ENCODE assay signal across 26 cellular contexts in genomic region chr11:70263363-70263762, GRCh38.
"Had no signal": no experiment of that assay in that cellular context is flagged by ENCODE, and none has a peak within 500 bp of the region (broad histone marks: within the 10 kb centered on the region; RNA-seq: fewer than 3 reads in every experiment).

No MANE protein-coding gene starts in this region.

- H3K27ac Mint-ChIP-seq: dendritic cell treated with granulocyte-macrophage colony-stimulating factor and Interleukin-4, amounts not matched to agents 40 ng/mL and 50 ng/mL, for 4 days; effector memory CD8-positive, alpha-beta T cell; endodermal cell; mesothelial cell of epicardium had no signal

- H3K9me3 ChIP-seq: colonic mucosa, esophagus muscularis mucosa, heart right ventricle, left ventricle myocardium inferior, lower lobe of right lung, mucosa of descending colon had no signal

- H3K36me3 ChIP-seq: colonic mucosa, esophagus muscularis mucosa, heart right ventricle, left ventricle myocardium inferior, lower lobe of right lung had no signal

- H3K36me3 Mint-ChIP-seq: mesothelial cell of epicardium, naive B cell had no signal

- H3K4me1 Mint-ChIP-seq: mesothelial cell of epicardium had no signal

- H3K27ac ChIP-seq: colonic mucosa, epithelial cell of prostate, esophagus muscularis mucosa, foreskin keratinocyte, heart right ventricle, left ventricle myocardium inferior, lower lobe of right lung had no signal

- ATAC-seq: effector memory CD8-positive, alpha-beta T cell; foreskin keratinocyte; heart right ventricle; left colon; left lobe of liver; lower lobe of right lung; mucosa of descending colon had no signal

- FAIRE-seq: endometrium, frontal cortex, islet of Langerhans, keratinocyte had no signal

- H3K9me3 Mint-ChIP-seq: dendritic cell treated with granulocyte-macrophage colony-stimulating factor and Interleukin-4, amounts not matched to agents 40 ng/mL and 50 ng/mL, for 4 days; effector memory CD8-positive, alpha-beta T cell; endodermal cell; mesothelial cell of epicardium; naive B cell had no signal

- DNase-seq: colonic mucosa; cortex of kidney; effector CD8-positive, alpha-beta T cell; effector memory CD8-positive, alpha-beta T cell; endodermal cell; foreskin keratinocyte; glutamatergic neuron; head of caudate nucleus; heart right ventricle; hippocampal formation; kidney glomerular epithelial cell; left colon; left ventricle myocardium inferior; lower lobe of right lung; mesenchymal stem cell; mucosa of descending colon; naive B cell had no signal

- H3K27me3 ChIP-seq: colonic mucosa, esophagus muscularis mucosa had no signal

- H3K4me3 ChIP-seq: colonic mucosa, esophagus muscularis mucosa, heart right ventricle, left ventricle myocardium inferior, lower lobe of right lung, mucosa of descending colon had no signal

- H3K4me3 Mint-ChIP-seq: dendritic cell treated with granulocyte-macrophage colony-stimulating factor and Interleukin-4, amounts not matched to agents 40 ng/mL and 50 ng/mL, for 4 days; effector memory CD8-positive, alpha-beta T cell; endodermal cell; mesothelial cell of epicardium; naive B cell had no signal

- H3K4me1 ChIP-seq: colonic mucosa, esophagus muscularis mucosa, foreskin keratinocyte, heart right ventricle, left ventricle myocardium inferior, lower lobe of right lung had no signal
